ENCODE assay signal across 8 cellular contexts in genomic region chr4:144174401-144175067, GRCh38. TPM values are rescaled to one million over a fixed set of nuclear protein-coding genes. Genes with fewer than 3 reads are reported as not detected.
DNase-seq lines count a peak whose midpoint lies in the region; ATAC-seq, FAIRE-seq and TF ChIP-seq lines count a peak whose summit lies in the region.

No MANE protein-coding gene starts in this region.

- CTCF ChIA-PET in PC-9 (lab: Charles Lee) = no interaction called here

- H3K9me3 ChIP-seq in PC-9 (ENCODE audit: insufficient read depth, low read depth) = no peaks in the 10 kb centered on the region
- no peaks in the 10 kb centered on the region for H3K9me3 ChIP-seq in uterus

- peak; percentile 88 for ATAC-seq in GM21529 (IDR thresholded peaks at IDR 0.05; ENCODE audit: unreplicated experiment)
- ATAC-seq in left lobe of liver = peak; percentile 80

- no peak overlapping the region for H2AFZ ChIP-seq in PC-9

- H3K4me2 ChIP-seq in PC-9 = no peak overlapping the region

- H3K36me3 ChIP-seq in PC-9 (ENCODE audit: low read depth) (no peaks in the 10 kb centered on the region), bronchial epithelial cell (ENCODE audit: control insufficient read depth, insufficient read depth, low read length) (no peaks in the 10 kb centered on the region), uterus (no peaks in the 10 kb centered on the region)

- no TSS peak for BruUV-seq in PC-9 (replicated peaks; lab: Mats Ljungman, UMichigan)

- H3K4me3 ChIP-seq in PC-9 = no peak overlapping the region
- H3K4me3 ChIP-seq in bronchial epithelial cell (ENCODE audit: low read depth, low read length) = no peak overlapping the region
- H3K4me3 ChIP-seq in uterus = no peak overlapping the region

- POLR2A ChIA-PET in PC-9 (lab: Charles Lee; ENCODE audit: unreplicated experiment) = interaction anchor here (0.6 kb wide), 1 partner anchor 410 kb away, joined by 7 read pairs; no protein-coding TSS in a partner anchor

- TF ChIP-seq POLR2A in uterus (IDR thresholded peaks at IDR 0.05) = no peak

- H3K9me2 ChIP-seq in PC-9 (ENCODE audit: insufficient read depth) = no peaks in the 10 kb centered on the region

- peak; percentile 54 for TF ChIP-seq CTCF in PC-9 (conservative IDR thresholded peaks at IDR 0.05)
- peak; percentile 14 for TF ChIP-seq CTCF in bronchial epithelial cell (IDR thresholded peaks at IDR 0.05; ENCODE audit: insufficient read depth, low read length, severe bottlenecking)
- peak; percentile 35 to 54 (median 50) for TF ChIP-seq CTCF in uterus (IDR thresholded peaks at IDR 0.05)

- H3K27ac ChIP-seq in PC-9 (no peak overlapping the region), uterus (no peak overlapping the region)

- H3K27me3 ChIP-seq in PC-9 (ENCODE audit: insufficient read depth, low read depth) = 0 out of 2 replicates have a peak, but pooled peaks cover 2% of the 10 kb centered on the region
- H3K27me3 ChIP-seq in bronchial epithelial cell (ENCODE audit: control insufficient read depth, insufficient read depth, low read length) = peaks cover 2% of the 10 kb centered on the region
- no peaks in the 10 kb centered on the region for H3K27me3 ChIP-seq in uterus

- H4K20me1 ChIP-seq in PC-9 (ENCODE audit: insufficient read depth) = no peaks in the 10 kb centered on the region

- DNase-seq in stimulated activated CD4-positive, alpha-beta T cell treated with anti-CD3 and anti-CD28 coated beads, Interleukin-1b, Interleukin-23, amount 100 ng/mL, for 48 hours = peak; percentile 12
- DNase-seq in stimulated activated CD4-positive, alpha-beta T cell treated with anti-CD3 and anti-CD28 coated beads, Interleukin-4, amount 100 ng/mL, for 4 hours = no peak
- DNase-seq in HS-5 (ENCODE audit: low read depth) (peak; percentile 13), PC-9 (peak; percentile 4 to 34), bronchial epithelial cell (ENCODE audit: low read depth) (peak; percentile 66), left lobe of liver (ENCODE audit: low spot score) (no peak), uterus (no peak)

- no peaks in the 10 kb centered on the region for H3K79me2 ChIP-seq in PC-9 (ENCODE audit: low read depth)

- H3K4me1 ChIP-seq in PC-9 (replicated peaks; ENCODE audit: insufficient read depth) (no peaks in the 10 kb centered on the region), uterus (no peaks in the 10 kb centered on the region)

- intact Hi-C loops in PC-9 (cut with micrococcal nuclease; ENCODE audit: unreplicated experiment) = loop anchor here (1.0 to 10.0 kb wide), 4 partner anchors 163 to 887 kb away; no protein-coding TSS in a partner anchor
- intact Hi-C loops in uterus (cut with DNase I; ENCODE audit: low total_unique reads) = no loop called here

- no peaks in the 10 kb centered on the region for H3F3A ChIP-seq in PC-9 (ENCODE audit: insufficient read depth, low read depth)

- FAIRE-seq in bronchial epithelial cell (lab: Jason Lieb, UNC) = no peak

RNA-seq across cellular contexts. Expression of gene GYPA, which starts 34.0 kb away (rescaled TPM):
- total RNA-seq in PC-9 (2021) (not detected in 2 replicates), bronchial epithelial cell (not detected in 2 replicates), left lobe of liver (1.2 TPM), uterus (1 to 10 TPM in 1 of 4 donors, not detected in 3; 4.2 TPM)

Comparison
In these comparisons a context has a peak if more than half of its experiments do, and no peak if none do; other contexts are left out.
1. DNase-seq: peak in stimulated activated CD4-positive, alpha-beta T cell treated with anti-CD3 and anti-CD28 coated beads, Interleukin-1b, Interleukin-23, amount 100 ng/mL, for 48 hours (single experiment), HS-5 (single experiment), PC-9 (2 of 2) and bronchial epithelial cell (single experiment); none in stimulated activated CD4-positive, alpha-beta T cell treated with anti-CD3 and anti-CD28 coated beads, Interleukin-4, amount 100 ng/mL, for 4 hours (0 of 2), left lobe of liver (single experiment) and uterus (0 of 2).
2. Peak in every context shown above with its lines, with median percentiles within 50 percentile points of each other: CTCF ChIP-seq.